In genomic region chrX:103918584-103919335, GRCh38 we compare ENCODE assay signal across 8 cellular contexts. TPM values are rescaled to one million over a fixed set of nuclear protein-coding genes. Genes with fewer than 3 reads are reported as not detected.
DNase-seq lines count a peak whose midpoint lies in the region; ATAC-seq and TF ChIP-seq lines count a peak whose summit lies in the region.

No MANE protein-coding gene starts in this region.

- H3K4me3 Mint-ChIP-seq in H9, result peak overlapping the region; percentile 75 to 94

- H4K91ac ChIP-seq in H9 (ENCODE audit: insufficient read length, low read depth, low read length), result no peak overlapping the region

- H3K23ac ChIP-seq in H9 (ENCODE audit: insufficient read length, low read depth, low read length), result no peak overlapping the region

- H3K9me3 ChIP-seq in H9 (ENCODE audit: control insufficient read depth, low read depth, low read length) (peaks cover 5% of the 10 kb centered on the region), right cardiac atrium (ENCODE audit: control insufficient read depth, low read length) (no peaks in the 10 kb centered on the region), psoas muscle (no peaks in the 10 kb centered on the region)

- no peak overlapping the region for H2BK120ac ChIP-seq in H9 (ENCODE audit: low read depth, low read length, poor library complexity, severe bottlenecking)

- no peak overlapping the region for H2AFZ ChIP-seq in H9 (ENCODE audit: low read length)

- H3K56ac ChIP-seq in H9 (ENCODE audit: insufficient read length, low read depth, low read length), result no peak overlapping the region

- TF ChIP-seq CTCF in H9 (conservative IDR thresholded peaks at IDR 0.05) (no peak), psoas muscle (IDR thresholded peaks at IDR 0.05) (no peak)

- DNase-seq in H9, result peak; percentile 86
- DNase-seq in M059J (ENCODE audit: low read depth), result peak; percentile 82
- DNase-seq in SKM-1 treated with dmso at 0.1 percent for 144 hours (lab: John Stamatoyannopoulos, UW; ENCODE audit: unreplicated experiment), result peak; percentile 49
- DNase-seq in amniotic epithelial cell (ENCODE audit: low read depth), result peak; percentile 31
- peak; percentile 72 to 87 (median 86) for DNase-seq in right cardiac atrium
- DNase-seq in psoas muscle, result peak; percentile 61 to 67
- no peak for DNase-seq in GF-D8 (lab: John Stamatoyannopoulos, UW)

- H3K36me3 Mint-ChIP-seq in H9 (ENCODE audit: insufficient read depth in 1 of 3, low read depth in 3 of 3), result peaks cover 0 to 3% (median 0%) of the 10 kb centered on the region in 3 experiments; a peak in 3 of 7 replicates

- no peak overlapping the region for H4K5ac ChIP-seq in H9 (ENCODE audit: insufficient read length, low read depth, low read length)

- no peak overlapping the region for H3T11ph ChIP-seq in H9 (ENCODE audit: low read length)

- no peaks in the 10 kb centered on the region for H4K20me1 ChIP-seq in H9 (ENCODE audit: control insufficient read depth, insufficient read depth, insufficient read length)

- peak; percentile 43 for TF ChIP-seq POLR2A in GM10847 (IDR thresholded peaks at IDR 0.05; ENCODE audit: extremely low read depth, insufficient read length)

- ATAC-seq in right cardiac atrium (peak; percentile 90 to 95), psoas muscle (peak; percentile 13 to 69 (median 59))

- H3K27ac ChIP-seq in H9 (ENCODE audit: insufficient read length, low read depth, low read length), result no peak overlapping the region
- peak overlapping the region; percentile 57 for H3K27ac ChIP-seq in right cardiac atrium (ENCODE audit: low read length)
- peak overlapping the region; percentile 46 for H3K27ac ChIP-seq in psoas muscle

- no peak overlapping the region for H2AK5ac ChIP-seq in H9 (ENCODE audit: insufficient read length, low read length)

- intact Hi-C loops in right cardiac atrium (cut with DNase I), result no loop called here
- intact Hi-C loops in psoas muscle (cut with DNase I), result no loop called here

- no peak overlapping the region for H3K4ac ChIP-seq in H9 (ENCODE audit: low read depth, low read length)

- no peak overlapping the region for H2BK15ac ChIP-seq in H9 (ENCODE audit: low read depth, low read length)

- no peak overlapping the region for H2BK20ac ChIP-seq in H9 (ENCODE audit: low read depth, low read length, poor library complexity, severe bottlenecking)

- no CpG with 5 or more reads among the region's 65 CpGs for WGBS in H9 (ENCODE audit: extremely low coverage, insufficient read length, low lambda C conversion rate)
- WGBS in right cardiac atrium, result under 1% methylated on average over 65 of the region's 65 CpGs
- 0 to 26% (median 1%) methylated on average over 32 to 65 of the region's 65 CpGs for WGBS in psoas muscle, 3 donors

- peaks cover 9% of the 10 kb centered on the region for H3K23me2 ChIP-seq in H9 (ENCODE audit: insufficient read length, low read depth, low read length, poor library complexity, severe bottlenecking)

- H2BK12ac ChIP-seq in H9 (ENCODE audit: insufficient read length, low read depth, low read length), result no peak overlapping the region

- no peak overlapping the region for H4K8ac ChIP-seq in H9 (replicated peaks; ENCODE audit: insufficient read length, low read depth, low read length)

- H3K4me1 ChIP-seq in H9 (ENCODE audit: insufficient read depth, low read length) (no peaks in the 10 kb centered on the region; the same call in 1 of the 2 replicates), right cardiac atrium (ENCODE audit: control insufficient read depth, insufficient read depth, low read length) (no peaks in the 10 kb centered on the region), psoas muscle (no peaks in the 10 kb centered on the region)

- H3K4me1 Mint-ChIP-seq in H9, result peaks cover 5 to 9% of the 10 kb centered on the region in 2 experiments

- peaks cover 0 to 49% of the 10 kb centered on the region in 2 experiments; a peak in 2 of 5 replicates for H3K9me3 Mint-ChIP-seq in H9

- H3K9ac ChIP-seq in H9 (ENCODE audit: extremely low read depth, insufficient read length, low read length), result peak overlapping the region; percentile 70

- no peak overlapping the region for H2BK5ac ChIP-seq in H9 (ENCODE audit: insufficient read length, low read length)

- H3K14ac ChIP-seq in H9 (ENCODE audit: insufficient read depth, low read length), result peak overlapping the region; percentile 7; the same call in 1 of the 2 replicates

- peak overlapping the region; percentile 56 for H3K18ac ChIP-seq in H9 (ENCODE audit: insufficient read length, low read depth, low read length)

- H3K27ac Mint-ChIP-seq in H9, result peak overlapping the region; percentile 29 to 86 (median 62); a peak in 3 of 7 replicates

- H3K79me2 ChIP-seq in H9 (ENCODE audit: insufficient read depth, low read length), result no peaks in the 10 kb centered on the region; the same call in 1 of the 2 replicates

- peak overlapping the region; percentile 89 for H3K4me2 ChIP-seq in H9 (ENCODE audit: insufficient read depth, insufficient read length, low read length)

- peak overlapping the region; percentile 65 for H3K4me3 ChIP-seq in right cardiac atrium (ENCODE audit: low read length)
- peak overlapping the region; percentile 54 for H3K4me3 ChIP-seq in psoas muscle

- H3K27me3 ChIP-seq in H9 (ENCODE audit: insufficient read depth, low read length) (no peaks in the 10 kb centered on the region; the same call in 1 of the 2 replicates), right cardiac atrium (ENCODE audit: control insufficient read depth, insufficient read depth) (no peaks in the 10 kb centered on the region), psoas muscle (ENCODE audit: insufficient read depth in 3 of 3, low read length in 2 of 3) (peaks cover 0 to 50% (median 0%) of the 10 kb centered on the region in 3 donors)

- 0 out of 2 replicates have a peak, but pooled peaks cover 1% of the 10 kb centered on the region for H3K27me3 Mint-ChIP-seq in H9 (ENCODE audit: low read depth)

- no peaks in the 10 kb centered on the region for H3K79me1 ChIP-seq in H9 (ENCODE audit: insufficient read depth, low read depth, low read length, poor library complexity, severe bottlenecking)

- H3K36me3 ChIP-seq in psoas muscle (ENCODE audit: insufficient read depth in 1 of 2, low read depth in 1 of 2), result no peaks in the 10 kb centered on the region

RNA-seq across cellular contexts. Expression of gene TMSB15B, which starts 43.7 kb away (rescaled TPM):
- 9.6 and 11.1 TPM in 2 replicates for total RNA-seq in H9 (2021)
- 27.8 and 34.3 TPM in 2 replicates for total RNA-seq in M059J (2014; rRNA removed; shearing (Covaris generic))
- 1 to 10 TPM in 3 of 4 donors, under 1 TPM in 1; 0.74 to 2.1 (median 1.6) TPM for total RNA-seq in right cardiac atrium
- polyA plus RNA-seq in right cardiac atrium, result 2.8 TPM
- total RNA-seq in psoas muscle, result 1 to 10 TPM in 1 of 4 donors, under 1 TPM in 1, not detected in 2; 0.26 to 1.0 TPM
- polyA plus RNA-seq in psoas muscle, result under 1 TPM; 0.19 to 0.53 (median 0.46) TPM
